ENCODE assay signal across 16 cellular contexts in the genomic region with DNA sequence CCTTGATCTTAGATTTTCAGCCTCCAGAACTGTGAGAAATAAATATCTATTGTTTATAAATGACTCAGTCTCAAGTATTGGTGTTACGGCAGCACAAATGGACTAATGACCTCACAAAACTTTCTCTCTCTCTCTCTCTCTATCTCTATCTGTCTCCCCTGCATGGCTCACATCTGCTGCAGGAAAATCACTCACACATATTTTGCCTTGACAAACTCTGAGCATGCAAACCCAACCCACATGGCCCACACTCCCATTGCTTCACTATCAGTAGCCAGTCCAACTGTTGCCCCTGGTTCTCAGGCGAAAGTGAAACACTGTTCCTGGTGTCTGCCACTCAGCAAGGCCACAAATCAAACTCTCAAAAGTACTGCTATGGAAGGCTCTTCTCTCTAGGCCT.
A peak's percentile ranks its signal among the peaks of the same experiment; 100 is the strongest.
DNase-seq lines count a peak whose midpoint lies in the region; ATAC-seq and TF ChIP-seq lines count a peak whose summit lies in the region.
"Had no signal": no experiment of that assay in that cellular context is flagged by ENCODE, and none has a peak within 500 bp of the region (broad histone marks: within the 10 kb centered on the region; RNA-seq: fewer than 3 reads in every experiment).

No MANE protein-coding gene starts in this region.

- H3K27me3 ChIP-seq in IMR-90 (ENCODE audit: control insufficient read depth, insufficient read depth, low read length): no peaks in the 10 kb centered on the region
- no peaks in the 10 kb centered on the region for H3K27me3 ChIP-seq in upper lobe of left lung
- H3K27me3 ChIP-seq: esophagus squamous epithelium, uterus had no signal

- H3K4me1 ChIP-seq in IMR-90 (ENCODE audit: control insufficient read depth, insufficient read depth, low read length) (0 out of 2 replicates have a peak, but pooled peaks cover 2% of the 10 kb centered on the region), upper lobe of left lung (no peaks in the 10 kb centered on the region)
- H3K4me1 ChIP-seq: esophagus squamous epithelium, uterus had no signal

- no peak overlapping the region for H3K56ac ChIP-seq in IMR-90 (ENCODE audit: extremely low read depth, insufficient read depth, low read length)

- no peak overlapping the region for H2BK120ac ChIP-seq in IMR-90 (ENCODE audit: low read depth, low read length)

- intact Hi-C loops in IMR-90 (cut with micrococcal nuclease): no loop called here

- no peaks in the 10 kb centered on the region for H3K9me1 ChIP-seq in IMR-90 (ENCODE audit: insufficient read depth, low read length)

- H2AK9ac ChIP-seq in IMR-90 (replicated peaks; ENCODE audit: low read depth, low read length, poor library complexity): no peak overlapping the region

- no CpG with 5 or more reads among the region's 2 CpGs for WGBS in IMR-90 (ENCODE audit: extremely low coverage in 2 of 2, insufficient read length in 1 of 2), 2 experiments
- WGBS in upper lobe of left lung, 2 donors: 70 to 90% methylated on average over 2 of the region's 2 CpGs

- H3K36me3 Mint-ChIP-seq in mesothelial cell of epicardium: no peaks in the 10 kb centered on the region
- H3K36me3 Mint-ChIP-seq: natural killer cell had no signal

- CTCF ChIA-PET in IMR-90 (lab: Yijun Ruan, JAX): no interaction called here

- H3K4me3 Mint-ChIP-seq in mesothelial cell of epicardium: no peak overlapping the region
- H3K4me3 Mint-ChIP-seq: activated CD4-positive, alpha-beta T cell treated with anti-CD3 and anti-CD28 coated beads for 36 hours; natural killer cell had no signal

- H3K9me3 ChIP-seq in IMR-90 (ENCODE audit: control insufficient read depth, insufficient read depth, low read length) (no peaks in the 10 kb centered on the region), upper lobe of left lung (no peaks in the 10 kb centered on the region)
- H3K9me3 ChIP-seq: esophagus squamous epithelium, uterus had no signal

- no peak overlapping the region for H4K91ac ChIP-seq in IMR-90 (ENCODE audit: insufficient read depth, low read depth, low read length)

- no peaks in the 10 kb centered on the region for H4K20me1 ChIP-seq in IMR-90 (ENCODE audit: insufficient read depth, low read length)

- TF ChIP-seq RAD21 in IMR-90 (IDR thresholded peaks at IDR 0.05; ENCODE audit: low read length): no peak

- H2AK5ac ChIP-seq in IMR-90 (ENCODE audit: low read depth, low read length): no peak overlapping the region

- no peak overlapping the region for H3K9ac ChIP-seq in IMR-90 (ENCODE audit: low read depth, low read length)

- ATAC-seq in GM19463 (IDR thresholded peaks at IDR 0.05; ENCODE audit: unreplicated experiment) (peak; percentile 52), IMR-90 (ENCODE audit: low read depth) (peak; percentile 67), upper lobe of left lung (ENCODE audit: low FRiP score in 2 of 2) (no peak)
- ATAC-seq: activated CD4-positive, alpha-beta T cell treated with anti-CD3 and anti-CD28 coated beads for 36 hours; natural killer cell had no signal

- TF ChIP-seq POLR2A in IMR-90 (IDR thresholded peaks at IDR 0.05; ENCODE audit: low read depth, low read length): no peak
- no peak for TF ChIP-seq POLR2A in upper lobe of left lung (IDR thresholded peaks at IDR 0.05)

- H3K4ac ChIP-seq in IMR-90 (ENCODE audit: low read depth, low read length): no peak overlapping the region

- H3K4me1 Mint-ChIP-seq in mesothelial cell of epicardium: peaks cover 2% of the 10 kb centered on the region

- no peak for TF ChIP-seq CTCF in IMR-90 (conservative IDR thresholded peaks at IDR 0.05; ENCODE audit: low read depth, low read length)
- TF ChIP-seq CTCF in mesothelial cell of epicardium (IDR thresholded peaks at IDR 0.05; ENCODE audit: unreplicated experiment): no peak
- TF ChIP-seq CTCF in upper lobe of left lung (IDR thresholded peaks at IDR 0.05): no peak

- H3K36me3 ChIP-seq in IMR-90 (ENCODE audit: control insufficient read depth, insufficient read depth, low read length) (no peaks in the 10 kb centered on the region), upper lobe of left lung (no peaks in the 10 kb centered on the region)
- H3K36me3 ChIP-seq: esophagus squamous epithelium, uterus had no signal

- no peaks in the 10 kb centered on the region for H3K79me1 ChIP-seq in IMR-90 (ENCODE audit: low read depth in 1 of 2, low read length in 2 of 2)

- H2BK20ac ChIP-seq in IMR-90 (ENCODE audit: low read depth, low read length): no peak overlapping the region

- no peaks in the 10 kb centered on the region for H3K9me3 Mint-ChIP-seq in mesothelial cell of epicardium

- no peak for TF ChIP-seq EP300 in upper lobe of left lung (IDR thresholded peaks at IDR 0.05)

- no peak overlapping the region for H2BK5ac ChIP-seq in IMR-90 (ENCODE audit: low read depth, low read length, poor library complexity, severe bottlenecking)

- no TSS peak for BruUV-seq in IMR-90 (replicated peaks; lab: Mats Ljungman, UMichigan)

- H3K14ac ChIP-seq in IMR-90 (replicated peaks; ENCODE audit: low read depth, low read length): no peak overlapping the region

- H3K4me2 ChIP-seq in IMR-90 (ENCODE audit: low read depth, low read length): no peak overlapping the region; the same call in 1 of the 2 replicates

- H4K5ac ChIP-seq in IMR-90 (ENCODE audit: low read depth, low read length): no peak overlapping the region

- in situ Hi-C loops in IMR-90 (cut with MboI; ENCODE audit: low sequenced_read_pairs): no loop called here

- H2AFZ ChIP-seq in IMR-90 (replicated peaks; ENCODE audit: low read length, poor library complexity): no peak overlapping the region

- DNase-seq in EH (ENCODE audit: low read depth): peak; percentile 21
- DNase-seq in IMR-90: peak; percentile 83
- DNase-seq in kidney tubule cell (ENCODE audit: low spot score): peak; percentile 6
- DNase-seq in mesothelial cell of epicardium (ENCODE audit: low spot score in 2 of 2, unreplicated experiment in 2 of 2): no peak
- DNase-seq in occipital lobe (lab: John Stamatoyannopoulos, UW): no peak
- DNase-seq in upper lobe of left lung: no peak
- DNase-seq in COLO668 (lab: John Stamatoyannopoulos, UW; ENCODE audit: unreplicated experiment): no peak
- DNase-seq: activated CD4-positive, alpha-beta T cell treated with anti-CD3 and anti-CD28 coated beads for 36 hours; activated effector memory CD4-positive, alpha-beta T cell treated with Interleukin-2 at 50 U/mL for 16 hours; cerebellar nuclear complex; esophagus squamous epithelium; GDM1; natural killer cell; NCI-H187; uterus had no signal

- no peak overlapping the region for H3K18ac ChIP-seq in IMR-90 (ENCODE audit: low read depth, low read length)

- no peak overlapping the region for H3K23ac ChIP-seq in IMR-90 (ENCODE audit: low read depth, low read length)

- POLR2A ChIA-PET in IMR-90 (lab: Charles Lee; ENCODE audit: unreplicated experiment): no interaction called here

- H3K27ac ChIP-seq in IMR-90 (ENCODE audit: insufficient read depth, low read length) (no peak overlapping the region), upper lobe of left lung (peak overlapping the region in 1 of 4 donors; percentile 42)
- H3K27ac ChIP-seq: esophagus squamous epithelium, uterus had no signal

- no peaks in the 10 kb centered on the region for H3K27me3 Mint-ChIP-seq in mesothelial cell of epicardium (ENCODE audit: low read depth)
- H3K27me3 Mint-ChIP-seq: activated CD4-positive, alpha-beta T cell treated with anti-CD3 and anti-CD28 coated beads for 36 hours had no signal

- no peak overlapping the region for H2BK15ac ChIP-seq in IMR-90 (ENCODE audit: low read depth, low read length)

- H3K27ac Mint-ChIP-seq in mesothelial cell of epicardium: no peak overlapping the region
- H3K27ac Mint-ChIP-seq: activated CD4-positive, alpha-beta T cell treated with anti-CD3 and anti-CD28 coated beads for 36 hours; natural killer cell had no signal

- no peak overlapping the region for H3K4me3 ChIP-seq in IMR-90 (ENCODE audit: insufficient read depth, low read depth, low read length)
- H3K4me3 ChIP-seq in upper lobe of left lung: no peak overlapping the region
- H3K4me3 ChIP-seq: esophagus squamous epithelium, uterus had no signal

- dilution Hi-C loops in IMR-90 (cut with HindIII; ENCODE audit: low sequenced_read_pairs, unreplicated experiment): no loop called here

- H4K8ac ChIP-seq in IMR-90 (ENCODE audit: low read depth in 2 of 2, low read length in 2 of 2): no peak overlapping the region

TF ChIP-seq in IMR-90, 13 proteins besides CTCF, POLR2A, EP300 and RAD21:
- peak; percentile 56; the same call in 1 of the 2 replicates for TF ChIP-seq CEBPB (IDR thresholded peaks at IDR 0.05; ENCODE audit: low read depth, low read length)
- no peak for TF ChIP-seq BHLHE40 (IDR thresholded peaks at IDR 0.05; ENCODE audit: low read depth, low read length)
- TF ChIP-seq, protein P1, sequence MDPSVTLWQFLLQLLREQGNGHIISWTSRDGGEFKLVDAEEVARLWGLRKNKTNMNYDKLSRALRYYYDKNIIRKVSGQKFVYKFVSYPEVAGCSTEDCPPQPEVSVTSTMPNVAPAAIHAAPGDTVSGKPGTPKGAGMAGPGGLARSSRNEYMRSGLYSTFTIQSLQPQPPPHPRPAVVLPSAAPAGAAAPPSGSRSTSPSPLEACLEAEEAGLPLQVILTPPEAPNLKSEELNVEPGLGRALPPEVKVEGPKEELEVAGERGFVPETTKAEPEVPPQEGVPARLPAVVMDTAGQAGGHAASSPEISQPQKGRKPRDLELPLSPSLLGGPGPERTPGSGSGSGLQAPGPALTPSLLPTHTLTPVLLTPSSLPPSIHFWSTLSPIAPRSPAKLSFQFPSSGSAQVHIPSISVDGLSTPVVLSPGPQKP (IDR thresholded peaks at IDR 0.05; ENCODE audit: borderline replicate concordance, low read depth, low read length): no peak
- TF ChIP-seq, protein P2, sequence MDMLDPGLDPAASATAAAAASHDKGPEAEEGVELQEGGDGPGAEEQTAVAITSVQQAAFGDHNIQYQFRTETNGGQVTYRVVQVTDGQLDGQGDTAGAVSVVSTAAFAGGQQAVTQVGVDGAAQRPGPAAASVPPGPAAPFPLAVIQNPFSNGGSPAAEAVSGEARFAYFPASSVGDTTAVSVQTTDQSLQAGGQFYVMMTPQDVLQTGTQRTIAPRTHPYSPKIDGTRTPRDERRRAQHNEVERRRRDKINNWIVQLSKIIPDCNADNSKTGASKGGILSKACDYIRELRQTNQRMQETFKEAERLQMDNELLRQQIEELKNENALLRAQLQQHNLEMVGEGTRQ (IDR thresholded peaks at IDR 0.05; ENCODE audit: low read depth, low read length): no peak
- TF ChIP-seq SMC3 (IDR thresholded peaks at IDR 0.05; ENCODE audit: low read depth, low read length): no peak
- no peak for TF ChIP-seq MAFK (IDR thresholded peaks at IDR 0.05; ENCODE audit: low read depth, low read length)
- TF ChIP-seq MXI1 (IDR thresholded peaks at IDR 0.05; ENCODE audit: borderline replicate concordance, low read depth, low read length): 0 out of 2 replicates have a peak, but pooled peaks have one; percentile 31
- peak; percentile 44; the same call in 1 of the 2 replicates for TF ChIP-seq FOS (IDR thresholded peaks at IDR 0.05; ENCODE audit: low read depth, low read length)
- TF ChIP-seq RFX5 (IDR thresholded peaks at IDR 0.05; ENCODE audit: low read depth, low read length): no peak

Comparison
In these comparisons a context has a peak if more than half of its experiments do, and no peak if none do; other contexts are left out.
1. DNase-seq: peak in EH (single experiment), IMR-90 (single experiment) and kidney tubule cell (single experiment); none in mesothelial cell of epicardium (0 of 2), occipital lobe (single experiment), upper lobe of left lung (0 of 2) and COLO668 (single experiment).
2. ATAC-seq: peak in GM19463 (single experiment) and IMR-90 (single experiment); none in upper lobe of left lung (0 of 2).